In the genomic region with DNA sequence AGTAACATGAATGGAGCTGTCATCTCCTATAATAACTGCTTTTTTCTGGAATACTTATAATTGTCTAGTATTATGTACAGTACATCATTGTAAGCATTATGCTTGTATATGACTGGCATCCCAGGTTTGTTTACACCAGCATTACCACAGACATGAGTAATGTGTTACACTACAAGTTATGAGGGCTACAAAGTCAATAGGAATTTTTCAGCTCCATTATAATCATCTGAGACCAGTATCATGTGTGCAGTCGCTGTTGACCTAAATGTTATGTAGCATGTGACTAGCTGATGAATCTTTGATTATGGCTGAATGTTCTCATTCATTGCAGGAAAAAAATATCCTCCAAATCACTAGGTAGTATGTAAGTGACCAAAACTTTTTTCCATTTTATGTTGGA, we compare ENCODE assay signal across 1 cellular context.
A peak's percentile ranks its signal among the peaks of the same experiment; 100 is the strongest.
TF ChIP-seq lines count a peak whose summit lies in the region.

No MANE protein-coding gene starts in this region.

TF ChIP-seq in IMR-90, 13 proteins besides CTCF, POLR2A, EP300 and RAD21 (continued from another document):
- TF ChIP-seq, protein P1, sequence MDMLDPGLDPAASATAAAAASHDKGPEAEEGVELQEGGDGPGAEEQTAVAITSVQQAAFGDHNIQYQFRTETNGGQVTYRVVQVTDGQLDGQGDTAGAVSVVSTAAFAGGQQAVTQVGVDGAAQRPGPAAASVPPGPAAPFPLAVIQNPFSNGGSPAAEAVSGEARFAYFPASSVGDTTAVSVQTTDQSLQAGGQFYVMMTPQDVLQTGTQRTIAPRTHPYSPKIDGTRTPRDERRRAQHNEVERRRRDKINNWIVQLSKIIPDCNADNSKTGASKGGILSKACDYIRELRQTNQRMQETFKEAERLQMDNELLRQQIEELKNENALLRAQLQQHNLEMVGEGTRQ (IDR thresholded peaks at IDR 0.05; ENCODE audit: low read depth, low read length) = peak; percentile 80
- TF ChIP-seq BHLHE40 (IDR thresholded peaks at IDR 0.05; ENCODE audit: low read depth, low read length) (peak; percentile 83), CEBPB (IDR thresholded peaks at IDR 0.05; ENCODE audit: low read depth, low read length) (peak; percentile 25; the same call in 1 of the 2 replicates), RFX5 (IDR thresholded peaks at IDR 0.05; ENCODE audit: low read depth, low read length) (no peak), RCOR1 (IDR thresholded peaks at IDR 0.05; ENCODE audit: insufficient replicate concordance, low read length) (no peak), MAZ (IDR thresholded peaks at IDR 0.05; ENCODE audit: borderline replicate concordance, low read depth, low read length) (no peak), MAFK (IDR thresholded peaks at IDR 0.05; ENCODE audit: low read depth, low read length) (no peak), SMC3 (IDR thresholded peaks at IDR 0.05; ENCODE audit: low read depth, low read length) (no peak), MXI1 (IDR thresholded peaks at IDR 0.05; ENCODE audit: borderline replicate concordance, low read depth, low read length) (no peak), FOS (IDR thresholded peaks at IDR 0.05; ENCODE audit: low read depth, low read length) (0 out of 2 replicates have a peak, but pooled peaks have one; percentile 41)
- TF ChIP-seq, protein P2, sequence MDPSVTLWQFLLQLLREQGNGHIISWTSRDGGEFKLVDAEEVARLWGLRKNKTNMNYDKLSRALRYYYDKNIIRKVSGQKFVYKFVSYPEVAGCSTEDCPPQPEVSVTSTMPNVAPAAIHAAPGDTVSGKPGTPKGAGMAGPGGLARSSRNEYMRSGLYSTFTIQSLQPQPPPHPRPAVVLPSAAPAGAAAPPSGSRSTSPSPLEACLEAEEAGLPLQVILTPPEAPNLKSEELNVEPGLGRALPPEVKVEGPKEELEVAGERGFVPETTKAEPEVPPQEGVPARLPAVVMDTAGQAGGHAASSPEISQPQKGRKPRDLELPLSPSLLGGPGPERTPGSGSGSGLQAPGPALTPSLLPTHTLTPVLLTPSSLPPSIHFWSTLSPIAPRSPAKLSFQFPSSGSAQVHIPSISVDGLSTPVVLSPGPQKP (IDR thresholded peaks at IDR 0.05; ENCODE audit: borderline replicate concordance, low read depth, low read length) = no peak
